ENCODE assay signal across 31 cellular contexts in the genomic region with DNA sequence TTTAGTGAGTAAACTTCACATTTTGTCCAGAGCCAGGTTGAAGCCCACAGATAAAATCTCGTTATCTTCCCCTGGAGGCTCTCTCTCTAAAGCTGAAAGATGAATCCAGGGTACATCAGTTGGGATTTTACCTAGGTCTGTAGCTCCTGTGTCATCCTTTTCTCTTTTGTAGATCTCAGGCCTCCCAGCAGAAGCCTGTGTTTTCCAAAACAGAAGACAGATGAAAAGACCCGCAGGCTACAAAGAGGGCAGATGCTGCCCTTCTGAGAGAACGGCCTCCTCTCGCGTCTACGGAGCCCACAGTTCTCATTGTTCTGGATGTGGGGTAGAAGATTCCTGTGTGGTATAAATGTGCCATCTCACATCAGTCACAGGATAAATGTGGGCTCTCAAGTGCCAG.
"Had no signal": no experiment of that assay in that cellular context is flagged by ENCODE, and none has a peak within 500 bp of the region (broad histone marks: within the 10 kb centered on the region; RNA-seq: fewer than 3 reads in every experiment).

No MANE protein-coding gene starts in this region.

- H3K9me3 Mint-ChIP-seq: activated CD4-positive, alpha-beta T cell treated with anti-CD3 and anti-CD28 coated beads, Interleukin-2, amount 10 ng/mL, durations not matched to agents 24 days and 14 days; activated CD8-positive, alpha-beta T cell treated with anti-CD3 and anti-CD28 coated beads for 36 hours; activated naive CD8-positive, alpha-beta T cell treated with anti-CD3 and anti-CD28 coated beads for 36 hours; activated T-cell treated with anti-CD3 and anti-CD28 coated beads, Interleukin-2, amount 50 U/mL, for 72 hours; activated T-helper 17 cell treated with anti-CD3 and anti-CD28 coated beads, Interleukin-2, amount 50 U/mL, for 72 hours had no signal

- H3K36me3 Mint-ChIP-seq: activated naive CD8-positive, alpha-beta T cell treated with anti-CD3 and anti-CD28 coated beads for 36 hours had no signal

- ATAC-seq: activated CD8-positive, alpha-beta T cell treated with anti-CD3 and anti-CD28 coated beads for 36 hours; activated T-cell treated with anti-CD3 and anti-CD28 coated beads, Interleukin-2, amount 50 U/mL, for 72 hours; activated T-helper 17 cell treated with anti-CD3 and anti-CD28 coated beads, Interleukin-2, amount 50 U/mL, for 72 hours; Panc1 had no signal

- H3K27me3 ChIP-seq: brain microvascular endothelial cell had no signal

- H3K27ac ChIP-seq: brain microvascular endothelial cell, SJSA1 had no signal

- H3K27ac Mint-ChIP-seq: activated CD4-positive, alpha-beta T cell treated with anti-CD3 and anti-CD28 coated beads, Interleukin-2, amount 10 ng/mL, durations not matched to agents 24 days and 14 days; activated CD8-positive, alpha-beta T cell treated with anti-CD3 and anti-CD28 coated beads for 36 hours; activated naive CD8-positive, alpha-beta T cell treated with anti-CD3 and anti-CD28 coated beads for 36 hours; activated T-cell treated with anti-CD3 and anti-CD28 coated beads, Interleukin-2, amount 50 U/mL, for 72 hours; activated T-helper 17 cell treated with anti-CD3 and anti-CD28 coated beads, Interleukin-2, amount 50 U/mL, for 72 hours had no signal

- H3K4me1 ChIP-seq: SJSA1 had no signal

- H3K4me3 ChIP-seq: MG63, SJSA1 had no signal

- H3K36me3 ChIP-seq: brain microvascular endothelial cell, MG63, SJSA1 had no signal

- H3K4me3 Mint-ChIP-seq: activated CD4-positive, alpha-beta T cell treated with anti-CD3 and anti-CD28 coated beads, Interleukin-2, amount 10 ng/mL, durations not matched to agents 24 days and 14 days; activated CD8-positive, alpha-beta T cell treated with anti-CD3 and anti-CD28 coated beads for 36 hours; activated naive CD8-positive, alpha-beta T cell treated with anti-CD3 and anti-CD28 coated beads for 36 hours; activated T-cell treated with anti-CD3 and anti-CD28 coated beads, Interleukin-2, amount 50 U/mL, for 72 hours; activated T-helper 17 cell treated with anti-CD3 and anti-CD28 coated beads, Interleukin-2, amount 50 U/mL, for 72 hours had no signal

- DNase-seq: activated CD4-positive, alpha-beta T cell treated with anti-CD3 and anti-CD28 coated beads, Interleukin-2, amount 10 ng/mL, durations not matched to agents 24 days and 14 days; activated CD4-positive, alpha-beta T cell treated with anti-CD3 and anti-CD28 coated beads, Interleukin-2, amount 50 U/mL, for 4 hours; activated CD8-positive, alpha-beta T cell treated with anti-CD3 and anti-CD28 coated beads for 36 hours; activated effector memory CD4-positive, alpha-beta T cell treated with anti-CD3 and anti-CD28 coated beads, Interleukin-2, amount 50 U/mL, for 16 hours; activated naive CD4-positive, alpha-beta T cell; activated naive CD4-positive, alpha-beta T cell treated with anti-CD3 and anti-CD28 coated beads, Interleukin-2, amount 50 U/mL, for 16 hours; activated naive CD8-positive, alpha-beta T cell treated with anti-CD3 and anti-CD28 coated beads for 36 hours; activated T-cell treated with anti-CD3 and anti-CD28 coated beads, Interleukin-2, amount 50 U/mL, for 1 hour; activated T-cell treated with anti-CD3 and anti-CD28 coated beads, Interleukin-2, amount 50 U/mL, for 72 hours; amniotic stem cell; aorta; brain microvascular endothelial cell; central memory CD4-positive, alpha-beta T cell; Kasumi-1; MG63; NCI-H1048; NCI-H1105 treated with DMSO at 0.1 percent for 48 hours; NCI-H1436; NCI-H1694; NCI-H1930; NCI-H2081 treated with DMSO at 0.1 percent for 48 hours; NCI-H2171; NCI-H510A treated with DMSO at 0.1 percent for 48 hours; NCI-H526 treated with DMSO at 0.1 percent for 48 hours; NCI-H774; RPMI8226; SHP77 treated with DMSO at 0.1 percent for 48 hours; T1000 had no signal

- H3K4me1 Mint-ChIP-seq: activated T-helper 17 cell treated with anti-CD3 and anti-CD28 coated beads, Interleukin-2, amount 50 U/mL, for 72 hours had no signal
